In genomic region chr3:194141415-194142155, GRCh38 we compare ENCODE assay signal across 8 cellular contexts. TPM values are rescaled to one million over a fixed set of nuclear protein-coding genes. Genes with fewer than 3 reads are reported as not detected.
A peak's percentile ranks its signal among the peaks of the same experiment; 100 is the strongest.
DNase-seq lines count a peak whose midpoint lies in the region; ATAC-seq, FAIRE-seq and TF ChIP-seq lines count a peak whose summit lies in the region.

No MANE protein-coding gene starts in this region.

- H3K27me3 Mint-ChIP-seq in T-helper 2 cell treated with Interferon-gamma antibody and Interleukin-4, amounts not matched to agents 5 μg/mL and 100 μg/mL, for 36 hours (ENCODE audit: low read depth) = peaks cover 66% of the 10 kb centered on the region

- peaks cover 7% of the 10 kb centered on the region for H3K36me3 Mint-ChIP-seq in T-helper 2 cell treated with Interferon-gamma antibody and Interleukin-4, amounts not matched to agents 5 μg/mL and 100 μg/mL, for 36 hours (ENCODE audit: low read depth)

- H3K9me3 Mint-ChIP-seq in T-helper 2 cell treated with Interferon-gamma antibody and Interleukin-4, amounts not matched to agents 5 μg/mL and 100 μg/mL, for 36 hours = no peaks in the 10 kb centered on the region

- in situ Hi-C loops in GM12878 (cut with MboI) = no loop called here

- ATAC-seq in DND-41 (ENCODE audit: insufficient read depth, low read depth) = peak; percentile 51
- peak; percentile 56 for ATAC-seq in GM12878
- ATAC-seq in GM18517 (IDR thresholded peaks at IDR 0.05; ENCODE audit: unreplicated experiment) = no peak

- POLR2A ChIA-PET in GM12878 (lab: Charles Lee) = interaction anchor here (0.8 to 1.1 kb wide), 2 partner anchors 11 to 397 kb away, joined by 3 to 6 read pairs; no protein-coding TSS in a partner anchor

- no peak for TF ChIP-seq RAD21 in GM12878 (IDR thresholded peaks at IDR 0.05; ENCODE audit: insufficient read depth, low read depth, low read length)

- no TSS peak for BruUV-seq in GM12878 (replicated peaks; lab: Mats Ljungman, UMichigan)

- H2AFZ ChIP-seq in DND-41 (ENCODE audit: low read depth, low read length) (peak overlapping the region; percentile 67), GM12878 (ENCODE audit: control insufficient read depth, low read depth, low read length) (peak overlapping the region; percentile 13)

- 26% methylated on average over 33 of the region's 65 CpGs for WGBS in GM12878 (ENCODE audit: insufficient coverage, insufficient replicate concordance, low lambda C conversion rate, missing lambda C conversion rate)

- H3K4me1 Mint-ChIP-seq in T-helper 2 cell treated with Interferon-gamma antibody and Interleukin-4, amounts not matched to agents 5 μg/mL and 100 μg/mL, for 36 hours (ENCODE audit: low read depth) = peaks cover 19% of the 10 kb centered on the region

- peaks cover 16% of the 10 kb centered on the region for H3K27me3 ChIP-seq in DND-41 (ENCODE audit: insufficient read depth, low read length, poor library complexity)
- peaks cover 0 to 4% of the 10 kb centered on the region in 2 experiments; a peak in 3 of 4 replicates for H3K27me3 ChIP-seq in GM12878 (replicated peaks in 1 of 2; ENCODE audit: control insufficient read depth in 2 of 2, insufficient read depth in 2 of 2, low read length in 1 of 2)

- peak overlapping the region; percentile 15 for H3K27ac Mint-ChIP-seq in T-helper 2 cell treated with Interferon-gamma antibody and Interleukin-4, amounts not matched to agents 5 μg/mL and 100 μg/mL, for 36 hours

- peak overlapping the region in 1 of 2 experiments; percentile 52; a peak in 3 of 4 replicates for H3K4me3 ChIP-seq in DND-41 (ENCODE audit: low read depth in 1 of 2, low read length in 2 of 2)
- H3K4me3 ChIP-seq in GM12878 = peak overlapping the region; percentile 58; the same call in 1 of the 2 replicates

- RAD21 ChIA-PET in GM12878 (lab: Charles Lee; ENCODE audit: unreplicated experiment) = interaction anchor here (1.3 kb wide), 1 partner anchor 11 kb away, joined by 10 read pairs; no protein-coding TSS in a partner anchor

- SMC1A ChIA-PET in GM12878 (lab: Charles Lee; ENCODE audit: uncharacterized antibody, unreplicated experiment) = interaction anchor here (1.1 to 4.1 kb wide), 2 partner anchors 11 to 174 kb away, joined by 4 to 12 read pairs; no protein-coding TSS in a partner anchor

- peak; percentile 4; the same call in 1 of the 2 replicates for TF ChIP-seq POLR2A in GM12878 (IDR thresholded peaks at IDR 0.05; ENCODE audit: low read depth, low read length)

- H3K4me1 ChIP-seq in DND-41 (ENCODE audit: insufficient read depth, low read length) (peaks cover 67% of the 10 kb centered on the region), GM12878 (ENCODE audit: control insufficient read depth, insufficient read depth, low read length) (peaks cover 9% of the 10 kb centered on the region)

- peak; percentile 86 for DNase-seq in DND-41
- peak; percentile 65 for DNase-seq in GOT3 (lab: John Stamatoyannopoulos, UW)
- peak; percentile 42 for DNase-seq in MV-4-11 (lab: John Stamatoyannopoulos, UW)
- peak; percentile 61 for DNase-seq in T-helper 2 cell treated with Interferon-gamma antibody and Interleukin-4, amounts not matched to agents 5 μg/mL and 100 μg/mL, for 36 hours (ENCODE audit: low spot score)
- DNase-seq in GM12878 (ENCODE audit: low read depth, low spot score) = no peak
- peak; percentile 46 to 80 for DNase-seq in hippocampal formation (lab: John Stamatoyannopoulos, UW)
- peak; percentile 92 for DNase-seq in renal cortical epithelial cell (ENCODE audit: low read depth)

- CTCF ChIA-PET in GM12878 (lab: Yijun Ruan, JAX) = interaction anchor here (0.7 to 1.5 kb wide), 3 partner anchors 167 to 361 kb away, joined by 4 to 5 read pairs (median 4); no protein-coding TSS in a partner anchor

- H3K9me3 ChIP-seq in DND-41 (ENCODE audit: insufficient read depth, low read length, severe bottlenecking) = no peaks in the 10 kb centered on the region
- H3K9me3 ChIP-seq in GM12878 (replicated peaks; ENCODE audit: control insufficient read depth, insufficient read depth, low read length) = no peaks in the 10 kb centered on the region

- H3K79me2 ChIP-seq in DND-41 (ENCODE audit: insufficient read depth, low read length) (peaks cover 23% of the 10 kb centered on the region), GM12878 (ENCODE audit: control insufficient read depth, insufficient read depth, low read length) (no peaks in the 10 kb centered on the region)

- H3K36me3 ChIP-seq in DND-41 (ENCODE audit: insufficient read depth, low read length) (peaks cover 24% of the 10 kb centered on the region), GM12878 (ENCODE audit: control insufficient read depth in 2 of 2, insufficient read depth in 2 of 2, low read length in 1 of 2) (no peaks in the 10 kb centered on the region)

- H3K27ac ChIP-seq in DND-41 (ENCODE audit: low read length) (peak overlapping the region; percentile 71), GM12878 (ENCODE audit: control insufficient read depth, insufficient read depth) (no peak overlapping the region)

- H3K4me3 Mint-ChIP-seq in T-helper 2 cell treated with Interferon-gamma antibody and Interleukin-4, amounts not matched to agents 5 μg/mL and 100 μg/mL, for 36 hours = peak overlapping the region; percentile 41

- H4K20me1 ChIP-seq in DND-41 (ENCODE audit: insufficient read depth, low read length) = peaks cover 21% of the 10 kb centered on the region
- no peaks in the 10 kb centered on the region for H4K20me1 ChIP-seq in GM12878 (ENCODE audit: control insufficient read depth, insufficient read depth)

- no peak for TF ChIP-seq EP300 in GM12878 (IDR thresholded peaks at IDR 0.05; ENCODE audit: borderline replicate concordance in 1 of 2, control insufficient read depth in 1 of 2, low read depth in 2 of 2, low read length in 2 of 2)

- H3K4me2 ChIP-seq in DND-41 (ENCODE audit: insufficient read depth, low read length) (peak overlapping the region; percentile 89), GM12878 (ENCODE audit: control insufficient read depth, insufficient read depth) (peak overlapping the region; percentile 83)

- FAIRE-seq in GM12878 (lab: Jason Lieb, UNC) = no peak

- no peak for TF ChIP-seq CTCF in DND-41 (IDR thresholded peaks at IDR 0.05; ENCODE audit: borderline replicate concordance, extremely low read depth, low read length, poor library complexity, severe bottlenecking)
- no peak for TF ChIP-seq CTCF in GM12878 (IDR thresholded peaks at IDR 0.05 in 2 of 3, conservative IDR thresholded peaks at IDR 0.05 in 1 of 3; ENCODE audit: control insufficient read depth in 2 of 3, extremely low read depth in 1 of 3, insufficient read depth in 1 of 3, low read depth in 3 of 3, low read length in 3 of 3)

- intact Hi-C loops in GM12878 (cut with micrococcal nuclease; ENCODE audit: unreplicated experiment) = no loop called here

- H3K9ac ChIP-seq in DND-41 (ENCODE audit: low read depth, low read length) (peak overlapping the region; percentile 67), GM12878 (ENCODE audit: control insufficient read depth, insufficient read depth, low read length) (peak overlapping the region; percentile 63; the same call in 1 of the 2 replicates)

TF ChIP-seq in GM12878, 131 proteins besides CTCF, POLR2A, EP300 and RAD21:
- TF ChIP-seq RELA (IDR thresholded peaks at IDR 0.05; ENCODE audit: borderline replicate concordance, partially characterized antibody) = no peak
- TF ChIP-seq IKZF1 (conservative IDR thresholded peaks at IDR 0.05) = 0 out of 2 replicates have a peak, but pooled peaks have one; percentile 18
- no peak for TF ChIP-seq CHD2 (IDR thresholded peaks at IDR 0.05; ENCODE audit: borderline replicate concordance, low read depth, low read length)
- TF ChIP-seq EED (IDR thresholded peaks at IDR 0.05; ENCODE audit: low read depth) = 0 out of 2 replicates have a peak, but pooled peaks have one; percentile 17
- peak in 1 of 2 experiments; percentile 92; a peak in 2 of 3 replicates for TF ChIP-seq EGR1 (IDR thresholded peaks at IDR 0.05; ENCODE audit: borderline replicate concordance in 1 of 2, low read depth in 2 of 2, low read length in 2 of 2)

RNA-seq across cellular contexts. Expression of gene HES1, which starts 5.6 kb away (rescaled TPM):
- 12.9 and 16.0 TPM in 2 replicates for total RNA-seq in GM12878 (2013; cell fraction: nucleolus; rRNA removed)
- total RNA-seq in GM12878 (2014; rRNA removed) (4.5 and 4.6 TPM in 2 replicates), GM12878 (2014; rRNA removed; fragmentation: Illumina TruSeq; extraction: Trizol) (2.4 and 2.9 TPM in 2 replicates), GM12878 (2021) (4.7 TPM in 2 replicates), renal cortical epithelial cell (9.4 and 18.6 TPM in 2 replicates)
- 1.5 TPM for polyA plus RNA-seq in GM12878 (2011; ENCODE audit: low read depth)
- polyA plus RNA-seq in GM12878 (2011; rRNA removed) (0.39 and 0.46 TPM in 2 replicates), GM12878 (2014; fragmentation: Illumina TruSeq; extraction: Trizol) (2.2 and 2.8 TPM in 2 replicates), GM12878 (2014; fragmentation: Nextera tagmentation; extraction: Ambion mirVana) (1 to 10 TPM in 1 of 2 experiments, under 1 TPM in 1; 0.99 to 1.3 TPM), GM12878 (2014; rRNA removed) (4.5 and 5.3 TPM in 2 replicates), GM12878 (2016; fragmentation: Nextera tagmentation; extraction: Ambion mirVana) (1 to 10 TPM; 1.1 to 3.2 TPM)
- 0.48 and 0.69 TPM in 2 replicates for polyA plus RNA-seq in GM12878 (2011; cell fraction: cytosol; rRNA removed)
- 0.56 and 1.1 TPM in 2 replicates for polyA plus RNA-seq in GM12878 (2011; cell fraction: nucleus; rRNA removed)
- 2.6 and 6.0 TPM in 2 replicates for polyA plus RNA-seq in GM12878 (2012)
- 0.22 and 0.41 TPM in 2 replicates for polyA minus RNA-seq in GM12878 (2011; rRNA and poly(A)+ RNA removed)
- polyA minus RNA-seq in GM12878 (2011; cell fraction: cytosol; rRNA and poly(A)+ RNA removed) = not detected in 2 replicates
- polyA minus RNA-seq in GM12878 (2011; cell fraction: nucleus; rRNA and poly(A)+ RNA removed) = 0.57 and 1.1 TPM in 2 replicates
